In genomic region chr3:12832350-12833225, GRCh38 we compare ENCODE assay signal across 2 cellular contexts.
TF ChIP-seq lines count a peak whose summit lies in the region.

No MANE protein-coding gene starts in this region.

TF ChIP-seq in A549, 52 proteins besides CTCF, POLR2A, EP300 and RAD21:
- no peak for TF ChIP-seq NR3C1 (IDR thresholded peaks at IDR 0.05)
- TF ChIP-seq HOXB5 (CRISPR knock-in tag; IDR thresholded peaks at IDR 0.05), result no peak
- peak; percentile 57; the same call in 1 of the 2 replicates for TF ChIP-seq TFCP2L1 (CRISPR knock-in tag; IDR thresholded peaks at IDR 0.05)
- peak; percentile 65; the same call in 1 of the 2 replicates for TF ChIP-seq RARB (CRISPR knock-in tag; IDR thresholded peaks at IDR 0.05)
- peak; percentile 39 for TF ChIP-seq POLR2AphosphoS2 (conservative IDR thresholded peaks at IDR 0.05; ENCODE audit: low read length)
- no peak for TF ChIP-seq JUN (IDR thresholded peaks at IDR 0.05)
- no peak for TF ChIP-seq TP53 (CRISPR knock-in tag; IDR thresholded peaks at IDR 0.05)
- no peak for TF ChIP-seq ELK1 (IDR thresholded peaks at IDR 0.05; ENCODE audit: low read depth, low read length)
- no peak for TF ChIP-seq ZC3H11A (IDR thresholded peaks at IDR 0.05)
- TF ChIP-seq CBX2 (IDR thresholded peaks at IDR 0.05; ENCODE audit: borderline replicate concordance, low read depth), result no peak
- TF ChIP-seq HOXB13 (CRISPR knock-in tag; IDR thresholded peaks at IDR 0.05; ENCODE audit: low read depth), result no peak
- no peak for TF ChIP-seq CBX8 (IDR thresholded peaks at IDR 0.05)
- no peak for TF ChIP-seq CHD2 (IDR thresholded peaks at IDR 0.05; ENCODE audit: low read length, partially characterized antibody)
- no peak for TF ChIP-seq RFX5 (IDR thresholded peaks at IDR 0.05)
- no peak for TF ChIP-seq SREBF2 (IDR thresholded peaks at IDR 0.05)
- no peak for TF ChIP-seq FOXS1 (CRISPR knock-in tag; IDR thresholded peaks at IDR 0.05)
- TF ChIP-seq RNF2 (IDR thresholded peaks at IDR 0.05; ENCODE audit: borderline replicate concordance, low read depth), result no peak
- peak; percentile 80; the same call in 1 of the 2 replicates for TF ChIP-seq FOSB (CRISPR knock-in tag; IDR thresholded peaks at IDR 0.05)
- peak; percentile 82 for TF ChIP-seq HOXA7 (CRISPR knock-in tag; IDR thresholded peaks at IDR 0.05)
- TF ChIP-seq MAX (IDR thresholded peaks at IDR 0.05), result no peak
- TF ChIP-seq SMC3 (IDR thresholded peaks at IDR 0.05), result no peak
- no peak for TF ChIP-seq ZFP36 (IDR thresholded peaks at IDR 0.05; ENCODE audit: borderline replicate concordance, partially characterized antibody)
- TF ChIP-seq JUNB (IDR thresholded peaks at IDR 0.05), result no peak
- TF ChIP-seq ZNF302 (CRISPR knock-in tag; IDR thresholded peaks at IDR 0.05), result no peak
- TF ChIP-seq GATA3 (IDR thresholded peaks at IDR 0.05; ENCODE audit: borderline replicate concordance), result no peak
- no peak for TF ChIP-seq CHD4 (IDR thresholded peaks at IDR 0.05; ENCODE audit: borderline replicate concordance)
- no peak for TF ChIP-seq KDM1A (IDR thresholded peaks at IDR 0.05; ENCODE audit: low read depth)
- no peak for TF ChIP-seq NPAS2 (CRISPR knock-in tag; IDR thresholded peaks at IDR 0.05; ENCODE audit: borderline replicate concordance)

TF ChIP-seq in K562, 482 proteins besides CTCF, POLR2A, EP300 and RAD21:
- TF ChIP-seq RHOXF2B (CRISPR knock-in tag; conservative IDR thresholded peaks at IDR 0.05) (0 out of 2 replicates have a peak, but pooled peaks have one; percentile 62), SMAD1 (IDR thresholded peaks at IDR 0.05; ENCODE audit: low read depth, low read length, partially characterized antibody) (peak; percentile 55), ELF2 (CRISPR knock-in tag; IDR thresholded peaks at IDR 0.05) (0 out of 2 replicates have a peak, but pooled peaks have one; percentile 41), E2F8 (IDR thresholded peaks at IDR 0.05; ENCODE audit: low read depth, partially characterized antibody) (peak; percentile 49), ZNF695 (CRISPR knock-in tag; IDR thresholded peaks at IDR 0.05) (0 out of 2 replicates have a peak, but pooled peaks have one; percentile 50), FOSL1 (tag; conservative IDR thresholded peaks at IDR 0.05) (no peak), POLR2H (tag; IDR thresholded peaks at IDR 0.05; ENCODE audit: low read depth) (0 out of 2 replicates have a peak, but pooled peaks have one; percentile 23), POLR2AphosphoS5 (IDR thresholded peaks at IDR 0.05; ENCODE audit: control insufficient read depth, insufficient read depth, low read depth, low read length) (peak; percentile 33; the same call in 1 of the 2 replicates), SMARCA5 (IDR thresholded peaks at IDR 0.05) (no peak), PRMT5 (CRISPR knock-in tag; IDR thresholded peaks at IDR 0.05) (no peak), POLR2B (IDR thresholded peaks at IDR 0.05; ENCODE audit: low read depth, partially characterized antibody) (peak; percentile 40), POLR2AphosphoS2 (IDR thresholded peaks at IDR 0.05; ENCODE audit: low read length) (peak; percentile 84), HDAC1 (IDR thresholded peaks at IDR 0.05) (no peak), SUPT5H (IDR thresholded peaks at IDR 0.05) (peak; percentile 24), FOXK1 (CRISPR knock-in tag; IDR thresholded peaks at IDR 0.05; ENCODE audit: borderline replicate concordance) (0 out of 2 replicates have a peak, but pooled peaks have one; percentile 47), SIRT6 (IDR thresholded peaks at IDR 0.05; ENCODE audit: low read depth, low read length) (peak; percentile 23), ZBTB43 (CRISPR knock-in tag; IDR thresholded peaks at IDR 0.05) (0 out of 2 replicates have a peak, but pooled peaks have one; percentile 60), CHD2 (IDR thresholded peaks at IDR 0.05; ENCODE audit: low read depth, low read length) (0 out of 2 replicates have a peak, but pooled peaks have one; percentile 27), AFF4 (CRISPR knock-in tag; IDR thresholded peaks at IDR 0.05) (no peak), CHCHD3 (CRISPR knock-in tag; IDR thresholded peaks at IDR 0.05) (0 out of 2 replicates have a peak, but pooled peaks have one; percentile 8), ERF (CRISPR knock-in tag; IDR thresholded peaks at IDR 0.05) (0 out of 2 replicates have a peak, but pooled peaks have one; percentile 36), HBP1 (CRISPR knock-in tag; IDR thresholded peaks at IDR 0.05) (0 out of 2 replicates have a peak, but pooled peaks have one; percentile 56), SIN3A (IDR thresholded peaks at IDR 0.05; ENCODE audit: borderline replicate concordance in 2 of 2, control insufficient read depth in 1 of 2, low read depth in 2 of 2, low read length in 2 of 2) (0 out of 4 replicates have a peak, but pooled peaks of 1 of the 2 experiments have one; percentile 24), CREB3L1 (IDR thresholded peaks at IDR 0.05; ENCODE audit: borderline replicate concordance, low read depth) (no peak), MYNN (IDR thresholded peaks at IDR 0.05) (0 out of 2 replicates have a peak, but pooled peaks have one; percentile 25), MYNN (CRISPR knock-in tag; IDR thresholded peaks at IDR 0.05) (no peak)
